1 cellular context compared by ENCODE assay signal in genomic region chr10:96831200-96831866, GRCh38.
TF ChIP-seq lines count a peak whose summit lies in the region.

No MANE protein-coding gene starts in this region.

TF ChIP-seq in HEK293, 187 proteins besides CTCF, POLR2A, EP300 and RAD21 (continued from another document):
- TF ChIP-seq ZNF513 (tag by site-specific recombination; IDR thresholded peaks at IDR 0.05) (no peak), ZNF791 (tag by site-specific recombination; IDR thresholded peaks at IDR 0.05) (no peak), ZNF623 (tag by site-specific recombination; IDR thresholded peaks at IDR 0.05) (no peak), ZBTB48 (tag by site-specific recombination; IDR thresholded peaks at IDR 0.05) (no peak), ZNF223 (tag by site-specific recombination; IDR thresholded peaks at IDR 0.05) (no peak), ZNF747 (tag by site-specific recombination; IDR thresholded peaks at IDR 0.05) (no peak), OVOL3 (tag by site-specific recombination; IDR thresholded peaks at IDR 0.05) (no peak), ZNF169 (tag by site-specific recombination; IDR thresholded peaks at IDR 0.05) (no peak), ZNF529 (tag by site-specific recombination; IDR thresholded peaks at IDR 0.05; ENCODE audit: insufficient replicate concordance) (no peak), ZNF639 (tag by site-specific recombination; IDR thresholded peaks at IDR 0.05) (0 out of 2 replicates have a peak, but pooled peaks have one; percentile 18), ZNF610 (tag by site-specific recombination; IDR thresholded peaks at IDR 0.05; ENCODE audit: borderline replicate concordance) (no peak), ZNF596 (tag by site-specific recombination; IDR thresholded peaks at IDR 0.05) (no peak), ZBTB17 (tag by site-specific recombination; IDR thresholded peaks at IDR 0.05) (peak; percentile 38; the same call in 1 of the 2 replicates), HOXA7 (CRISPR knock-in tag; IDR thresholded peaks at IDR 0.05; ENCODE audit: borderline replicate concordance) (no peak), ZNF600 (tag by site-specific recombination; IDR thresholded peaks at IDR 0.05) (peak; percentile 76), ZNF664 (tag by site-specific recombination; IDR thresholded peaks at IDR 0.05) (no peak), ZIC2 (tag by site-specific recombination; IDR thresholded peaks at IDR 0.05) (no peak), ZNF585B (tag by site-specific recombination; IDR thresholded peaks at IDR 0.05) (no peak), ZNF76 (tag by site-specific recombination; IDR thresholded peaks at IDR 0.05; ENCODE audit: borderline replicate concordance, low read depth) (no peak), ZNF112 (tag by site-specific recombination; IDR thresholded peaks at IDR 0.05) (no peak), ZNF366 (tag by site-specific recombination; conservative IDR thresholded peaks at IDR 0.05) (no peak), ZNF157 (tag by site-specific recombination; IDR thresholded peaks at IDR 0.05) (no peak), ZSCAN16 (tag by site-specific recombination; IDR thresholded peaks at IDR 0.05) (no peak), ZNF449 (tag by site-specific recombination; IDR thresholded peaks at IDR 0.05) (peak; percentile 40; the same call in 1 of the 2 replicates), ZNF266 (tag by site-specific recombination; IDR thresholded peaks at IDR 0.05; ENCODE audit: low read depth) (no peak), GLIS2 (tag by site-specific recombination; IDR thresholded peaks at IDR 0.05) (no peak), ZBTB6 (tag by site-specific recombination; IDR thresholded peaks at IDR 0.05) (no peak), ZBTB21 (tag by site-specific recombination; IDR thresholded peaks at IDR 0.05) (no peak), ZNF670 (tag by site-specific recombination; IDR thresholded peaks at IDR 0.05; ENCODE audit: low read depth) (no peak), ZNF501 (tag by site-specific recombination; IDR thresholded peaks at IDR 0.05) (no peak), ZNF24 (tag by site-specific recombination; IDR thresholded peaks at IDR 0.05) (0 out of 2 replicates have a peak, but pooled peaks have one; percentile 25), BCL11B (tag by site-specific recombination; IDR thresholded peaks at IDR 0.05; ENCODE audit: low read depth) (no peak), ZNF830 (tag by site-specific recombination; IDR thresholded peaks at IDR 0.05; ENCODE audit: low read depth) (no peak), ZNF239 (tag by site-specific recombination; IDR thresholded peaks at IDR 0.05) (no peak), ZNF776 (tag by site-specific recombination; IDR thresholded peaks at IDR 0.05; ENCODE audit: borderline replicate concordance) (no peak), ZNF473 (tag by site-specific recombination; IDR thresholded peaks at IDR 0.05) (no peak), PRDM1 (tag by site-specific recombination; IDR thresholded peaks at IDR 0.05) (peak; percentile 79), ZNF10 (tag by site-specific recombination; IDR thresholded peaks at IDR 0.05) (no peak), ZNF311 (tag by site-specific recombination; IDR thresholded peaks at IDR 0.05; ENCODE audit: borderline replicate concordance) (no peak), ZNF561 (tag by site-specific recombination; IDR thresholded peaks at IDR 0.05; ENCODE audit: borderline replicate concordance) (0 out of 2 replicates have a peak, but pooled peaks have one; percentile 48), REPIN1 (tag by site-specific recombination; IDR thresholded peaks at IDR 0.05; ENCODE audit: low read depth) (no peak), ZBTB44 (tag by site-specific recombination; IDR thresholded peaks at IDR 0.05) (no peak), ZNF341 (tag by site-specific recombination; IDR thresholded peaks at IDR 0.05; ENCODE audit: low read depth) (peak; percentile 11; the same call in 1 of the 2 replicates), ZNF701 (tag by site-specific recombination; IDR thresholded peaks at IDR 0.05) (no peak), GLIS1 (tag by site-specific recombination; IDR thresholded peaks at IDR 0.05) (peak; percentile 25; the same call in 1 of the 2 replicates), ZNF843 (tag by site-specific recombination; IDR thresholded peaks at IDR 0.05) (no peak), ZSCAN4 (tag by site-specific recombination; IDR thresholded peaks at IDR 0.05) (no peak), ZNF785 (tag by site-specific recombination; IDR thresholded peaks at IDR 0.05) (no peak), ZNF335 (tag by site-specific recombination; conservative IDR thresholded peaks at IDR 0.05) (peak; percentile 79)
- TF ChIP-seq, protein P1, sequence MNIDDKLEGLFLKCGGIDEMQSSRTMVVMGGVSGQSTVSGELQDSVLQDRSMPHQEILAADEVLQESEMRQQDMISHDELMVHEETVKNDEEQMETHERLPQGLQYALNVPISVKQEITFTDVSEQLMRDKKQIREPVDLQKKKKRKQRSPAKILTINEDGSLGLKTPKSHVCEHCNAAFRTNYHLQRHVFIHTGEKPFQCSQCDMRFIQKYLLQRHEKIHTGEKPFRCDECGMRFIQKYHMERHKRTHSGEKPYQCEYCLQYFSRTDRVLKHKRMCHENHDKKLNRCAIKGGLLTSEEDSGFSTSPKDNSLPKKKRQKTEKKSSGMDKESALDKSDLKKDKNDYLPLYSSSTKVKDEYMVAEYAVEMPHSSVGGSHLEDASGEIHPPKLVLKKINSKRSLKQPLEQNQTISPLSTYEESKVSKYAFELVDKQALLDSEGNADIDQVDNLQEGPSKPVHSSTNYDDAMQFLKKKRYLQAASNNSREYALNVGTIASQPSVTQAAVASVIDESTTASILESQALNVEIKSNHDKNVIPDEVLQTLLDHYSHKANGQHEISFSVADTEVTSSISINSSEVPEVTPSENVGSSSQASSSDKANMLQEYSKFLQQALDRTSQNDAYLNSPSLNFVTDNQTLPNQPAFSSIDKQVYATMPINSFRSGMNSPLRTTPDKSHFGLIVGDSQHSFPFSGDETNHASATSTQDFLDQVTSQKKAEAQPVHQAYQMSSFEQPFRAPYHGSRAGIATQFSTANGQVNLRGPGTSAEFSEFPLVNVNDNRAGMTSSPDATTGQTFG (tag by site-specific recombination; IDR thresholded peaks at IDR 0.05; ENCODE audit: borderline replicate concordance), result no peak
- TF ChIP-seq, protein P2, sequence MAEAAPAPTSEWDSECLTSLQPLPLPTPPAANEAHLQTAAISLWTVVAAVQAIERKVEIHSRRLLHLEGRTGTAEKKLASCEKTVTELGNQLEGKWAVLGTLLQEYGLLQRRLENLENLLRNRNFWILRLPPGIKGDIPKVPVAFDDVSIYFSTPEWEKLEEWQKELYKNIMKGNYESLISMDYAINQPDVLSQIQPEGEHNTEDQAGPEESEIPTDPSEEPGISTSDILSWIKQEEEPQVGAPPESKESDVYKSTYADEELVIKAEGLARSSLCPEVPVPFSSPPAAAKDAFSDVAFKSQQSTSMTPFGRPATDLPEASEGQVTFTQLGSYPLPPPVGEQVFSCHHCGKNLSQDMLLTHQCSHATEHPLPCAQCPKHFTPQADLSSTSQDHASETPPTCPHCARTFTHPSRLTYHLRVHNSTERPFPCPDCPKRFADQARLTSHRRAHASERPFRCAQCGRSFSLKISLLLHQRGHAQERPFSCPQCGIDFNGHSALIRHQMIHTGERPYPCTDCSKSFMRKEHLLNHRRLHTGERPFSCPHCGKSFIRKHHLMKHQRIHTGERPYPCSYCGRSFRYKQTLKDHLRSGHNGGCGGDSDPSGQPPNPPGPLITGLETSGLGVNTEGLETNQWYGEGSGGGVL (tag by site-specific recombination; IDR thresholded peaks at IDR 0.05), result no peak
- TF ChIP-seq, protein P3, sequence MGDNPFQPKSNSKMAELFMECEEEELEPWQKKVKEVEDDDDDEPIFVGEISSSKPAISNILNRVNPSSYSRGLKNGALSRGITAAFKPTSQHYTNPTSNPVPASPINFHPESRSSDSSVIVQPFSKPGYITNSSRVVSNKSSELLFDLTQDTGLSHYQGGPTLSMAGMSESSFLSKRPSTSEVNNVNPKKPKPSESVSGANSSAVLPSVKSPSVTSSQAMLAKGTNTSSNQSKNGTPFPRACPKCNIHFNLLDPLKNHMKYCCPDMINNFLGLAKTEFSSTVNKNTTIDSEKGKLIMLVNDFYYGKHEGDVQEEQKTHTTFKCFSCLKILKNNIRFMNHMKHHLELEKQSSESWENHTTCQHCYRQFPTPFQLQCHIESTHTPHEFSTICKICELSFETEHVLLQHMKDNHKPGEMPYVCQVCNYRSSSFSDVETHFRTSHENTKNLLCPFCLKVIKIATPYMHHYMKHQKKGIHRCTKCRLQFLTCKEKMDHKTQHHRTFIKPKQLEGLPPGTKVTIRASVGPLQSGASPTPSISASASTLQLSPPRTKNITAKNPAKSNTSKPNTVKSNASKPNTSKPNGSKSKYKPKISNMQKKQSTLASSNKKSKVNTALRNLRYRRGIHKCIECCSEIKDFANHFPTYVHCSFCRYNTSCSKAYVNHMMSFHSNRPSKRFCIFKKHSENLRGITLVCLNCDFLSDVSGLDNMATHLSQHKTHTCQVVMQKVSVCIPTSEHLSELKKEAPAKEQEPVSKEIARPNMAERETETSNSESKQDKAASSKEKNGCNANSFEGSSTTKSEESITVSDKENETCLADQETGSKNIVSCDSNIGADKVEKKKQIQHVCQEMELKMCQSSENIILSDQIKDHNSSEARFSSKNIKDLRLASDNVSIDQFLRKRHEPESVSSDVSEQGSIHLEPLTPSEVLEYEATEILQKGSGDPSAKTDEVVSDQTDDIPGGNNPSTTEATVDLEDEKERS (tag by site-specific recombination; IDR thresholded peaks at IDR 0.05), result no peak
